28 cellular contexts compared by ENCODE assay signal in the genomic region with DNA sequence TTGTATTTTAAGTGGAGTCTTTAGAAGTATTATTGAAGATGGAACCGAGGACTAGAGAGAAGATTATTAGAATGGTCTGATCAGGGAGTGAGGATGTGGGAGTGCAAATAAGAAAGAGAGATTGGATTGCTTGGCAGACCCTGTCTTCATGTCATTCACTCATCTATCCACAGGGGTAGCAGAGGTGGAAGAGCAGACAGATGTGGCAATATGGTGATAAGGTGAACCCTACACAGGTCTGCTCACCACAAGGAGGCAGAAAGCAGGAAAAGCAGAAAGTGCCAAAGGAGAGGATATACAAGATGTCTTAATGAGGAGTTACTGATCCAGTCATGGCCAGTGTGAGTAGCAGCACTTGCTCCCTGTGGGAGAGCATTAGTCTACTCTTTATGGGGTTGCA.
"Had no signal": no experiment of that assay in that cellular context is flagged by ENCODE, and none has a peak within 500 bp of the region (broad histone marks: within the 10 kb centered on the region; RNA-seq: fewer than 3 reads in every experiment).

No MANE protein-coding gene starts in this region.

- H3K4me3 ChIP-seq: gastrocnemius medialis, lung, mucosa of descending colon, neural progenitor cell, smooth muscle cell, stomach, thyroid gland, upper lobe of left lung had no signal

- H3K4me3 Mint-ChIP-seq: memory B cell; mesothelial cell of epicardium; naive B cell; natural killer cell treated with Interleukin-12 subunit alpha and Interleukin-12 subunit beta and Interleukin-15 and Interleukin-18, amount 100 ng/mL, for 72 hours; neural progenitor cell; stimulated activated effector memory CD8-positive, alpha-beta T cell treated with anti-CD3 and anti-CD28 coated beads, Interleukin-12 subunit alpha, Interleukin-12 subunit beta, amount 100 ng/mL, for 72 hours had no signal

- ATAC-seq: esophagus mucosa; gastrocnemius medialis; left lobe of liver; mucosa of descending colon; natural killer cell treated with Interleukin-12 subunit alpha and Interleukin-12 subunit beta and Interleukin-15 and Interleukin-18, amount 100 ng/mL, for 72 hours; sciatic nerve; stimulated activated effector memory CD8-positive, alpha-beta T cell treated with anti-CD3 and anti-CD28 coated beads, Interleukin-12 subunit alpha, Interleukin-12 subunit beta, amount 100 ng/mL, for 72 hours had no signal

- H3K4me1 Mint-ChIP-seq: memory B cell; mesothelial cell of epicardium; naive B cell; neural progenitor cell; stimulated activated effector memory CD8-positive, alpha-beta T cell treated with anti-CD3 and anti-CD28 coated beads, Interleukin-12 subunit alpha, Interleukin-12 subunit beta, amount 100 ng/mL, for 72 hours had no signal

- H3K27ac Mint-ChIP-seq: memory B cell; mesothelial cell of epicardium; naive B cell; natural killer cell treated with Interleukin-12 subunit alpha and Interleukin-12 subunit beta and Interleukin-15 and Interleukin-18, amount 100 ng/mL, for 72 hours; neural progenitor cell; progenitor cell of endocrine pancreas; stimulated activated effector memory CD8-positive, alpha-beta T cell treated with anti-CD3 and anti-CD28 coated beads, Interleukin-12 subunit alpha, Interleukin-12 subunit beta, amount 100 ng/mL, for 72 hours had no signal

- DNase-seq: cerebellar nuclear complex; cortex of kidney; effector CD4-positive, alpha-beta T cell; foreskin fibroblast; gastrocnemius medialis; head of caudate nucleus; mucosa of descending colon; naive B cell; stimulated activated CD4-positive, alpha-beta T cell treated with anti-CD3 and anti-CD28 coated beads, Interleukin-12 subunit alpha, Interleukin-12 subunit beta, amount 100 ng/mL, for 4 hours; stimulated activated CD4-positive, alpha-beta T cell treated with anti-CD3 and anti-CD28 coated beads, Interleukin-2, amount 100 ng/mL, for 24 hours; stimulated activated CD4-positive, alpha-beta T cell treated with anti-CD3 and anti-CD28 coated beads, Interleukin-4, amount 100 ng/mL, for 24 hours; stimulated activated naive CD4-positive, alpha-beta T cell treated with Interleukin-2 at 50 U/mL for 16 hours; stomach; thyroid gland; upper lobe of left lung had no signal

- H3K27me3 Mint-ChIP-seq: memory B cell, naive B cell, progenitor cell of endocrine pancreas had no signal

- H3K27me3 ChIP-seq: gastrocnemius medialis, neural progenitor cell, stomach, thyroid gland, upper lobe of left lung had no signal

- H3K9ac ChIP-seq: neural progenitor cell, parathyroid adenoma had no signal

- H3K36me3 ChIP-seq: gastrocnemius medialis, neural progenitor cell, stomach, thyroid gland, upper lobe of left lung had no signal

- H3K9me3 ChIP-seq: gastrocnemius medialis, mucosa of descending colon, thyroid gland had no signal

- H3K27ac ChIP-seq: epithelial cell of prostate, gastrocnemius medialis, neural progenitor cell, parathyroid adenoma, stomach, thyroid gland, upper lobe of left lung had no signal

- H3K4me1 ChIP-seq: gastrocnemius medialis, neural progenitor cell, parathyroid adenoma, stomach, thyroid gland, upper lobe of left lung had no signal

- H3K36me3 Mint-ChIP-seq: neural progenitor cell; stimulated activated effector memory CD8-positive, alpha-beta T cell treated with anti-CD3 and anti-CD28 coated beads, Interleukin-12 subunit alpha, Interleukin-12 subunit beta, amount 100 ng/mL, for 72 hours had no signal
